1 cellular context compared by ENCODE assay signal in genomic region chr4:140567722-140568121, GRCh38.
TF ChIP-seq lines count a peak whose summit lies in the region.

No MANE protein-coding gene starts in this region.

TF ChIP-seq in Ishikawa, 13 proteins besides CTCF, POLR2A, EP300 and RAD21:
- TF ChIP-seq REST (IDR thresholded peaks at IDR 0.05; ENCODE audit: low read depth) (no peak), TEAD4 (IDR thresholded peaks at IDR 0.05) (no peak), EGR1 (IDR thresholded peaks at IDR 0.05) (no peak), TCF12 (IDR thresholded peaks at IDR 0.05; ENCODE audit: low read depth) (no peak), CREB1 (IDR thresholded peaks at IDR 0.05; ENCODE audit: low read depth) (no peak), TAF1 (IDR thresholded peaks at IDR 0.05; ENCODE audit: low read depth) (no peak), ZBTB7A (IDR thresholded peaks at IDR 0.05; ENCODE audit: low read depth) (no peak), MAX (IDR thresholded peaks at IDR 0.05) (no peak), USF1 (IDR thresholded peaks at IDR 0.05) (no peak), FOXM1 (IDR thresholded peaks at IDR 0.05; ENCODE audit: borderline replicate concordance, low read depth) (no peak), CEBPB (IDR thresholded peaks at IDR 0.05) (no peak), YY1 (IDR thresholded peaks at IDR 0.05; ENCODE audit: low read depth) (no peak), NFIC (IDR thresholded peaks at IDR 0.05) (no peak)
